Comparison of ENCODE assay signal across 9 cellular contexts in genomic region chr1:173202430-173203145, GRCh38. TPM values are rescaled to one million over a fixed set of nuclear protein-coding genes. Genes with fewer than 3 reads are reported as not detected.
DNase-seq lines count a peak whose midpoint lies in the region; ATAC-seq, FAIRE-seq and TF ChIP-seq lines count a peak whose summit lies in the region.
"Had no signal": no experiment of that assay in that cellular context is flagged by ENCODE, and none has a peak within 500 bp of the region (broad histone marks: within the 10 kb centered on the region; RNA-seq: fewer than 3 reads in every experiment).

No MANE protein-coding gene starts in this region.

- in situ Hi-C loops in GM23248 (cut with MboI): loop anchor here (10.0 kb wide), 2 partner anchors 378 to 458 kb away; no protein-coding TSS in a partner anchor

- FAIRE-seq in endometrium (lab: Jason Lieb, UNC): peak; percentile 39

- TF ChIP-seq CTCF in C4-2B (conservative IDR thresholded peaks at IDR 0.05): peak; percentile 73
- TF ChIP-seq CTCF in Peyer's patch (IDR thresholded peaks at IDR 0.05): peak in 5 of 6 experiments; percentile 64 to 91 (median 85)

- H3K9ac ChIP-seq in GM23248: no peak overlapping the region

- WGBS in GM23248 (ENCODE audit: low coverage in 1 of 2, low lambda C conversion rate in 2 of 2, missing lambda C conversion rate in 2 of 2), 2 experiments: 22 to 23% methylated on average over 5 of the region's 5 CpGs

- H3K36me3 ChIP-seq in GM23248 (ENCODE audit: low read depth) (no peaks in the 10 kb centered on the region), Peyer's patch (no peaks in the 10 kb centered on the region)
- H3K36me3 ChIP-seq: SJSA1 had no signal

- no peaks in the 10 kb centered on the region for H3K27me3 ChIP-seq in GM23248 (replicated peaks; ENCODE audit: insufficient read depth)
- no peaks in the 10 kb centered on the region for H3K27me3 ChIP-seq in Peyer's patch
- H3K27me3 ChIP-seq: SJSA1 had no signal

- no peaks in the 10 kb centered on the region for H3K9me2 ChIP-seq in GM23248 (ENCODE audit: insufficient read depth)

- no peaks in the 10 kb centered on the region; the same call in 1 of the 2 replicates for H3F3A ChIP-seq in GM23248 (ENCODE audit: insufficient read depth)

- DNase-seq in GM23248 (peak; percentile 86), Peyer's patch (no peak), mucosa of gallbladder (ENCODE audit: low spot score) (peak; percentile 62)

- H3K9me3 ChIP-seq in GM23248 (ENCODE audit: low read depth): no peaks in the 10 kb centered on the region
- H3K9me3 ChIP-seq in Peyer's patch: no peaks in the 10 kb centered on the region
- H3K9me3 ChIP-seq: SJSA1 had no signal

- H3K4me1 ChIP-seq in GM23248 (ENCODE audit: insufficient read depth) (peaks cover 39% of the 10 kb centered on the region), Peyer's patch (no peaks in the 10 kb centered on the region)
- H3K4me1 ChIP-seq: SJSA1 had no signal

- ATAC-seq in GM18519 (IDR thresholded peaks at IDR 0.05; ENCODE audit: low FRiP score, unreplicated experiment) (no peak), GM21360 (IDR thresholded peaks at IDR 0.05; ENCODE audit: unreplicated experiment) (no peak), GM18870 (IDR thresholded peaks at IDR 0.05; ENCODE audit: unreplicated experiment) (no peak)

- H2AFZ ChIP-seq in GM23248: no peak overlapping the region

- H3K27ac ChIP-seq in C4-2B (no peak overlapping the region), GM23248 (peak overlapping the region; percentile 30), Peyer's patch (no peak overlapping the region)
- H3K27ac ChIP-seq: SJSA1 had no signal

- H3K4me3 ChIP-seq in GM23248: no peak overlapping the region
- H3K4me3 ChIP-seq in Peyer's patch: no peak overlapping the region
- H3K4me3 ChIP-seq: SJSA1 had no signal

- H3K4me2 ChIP-seq in GM23248 (ENCODE audit: unreplicated experiment): no peak overlapping the region

- no peaks in the 10 kb centered on the region for H4K20me1 ChIP-seq in GM23248 (ENCODE audit: insufficient read depth)

- no peak for TF ChIP-seq POLR2A in Peyer's patch (IDR thresholded peaks at IDR 0.05)

- no peaks in the 10 kb centered on the region for H3K79me2 ChIP-seq in GM23248 (ENCODE audit: insufficient read depth)

RNA-seq across cellular contexts. Expression of gene TNFSF4, which starts 4.5 kb away (rescaled TPM):
- total RNA-seq in GM23248 (2014; rRNA removed; shearing (Covaris generic)): 4.8 and 6.2 TPM in 2 replicates
- polyA plus RNA-seq in GM23248 (2016; fragmentation: Nextera tagmentation; extraction: Ambion mirVana): 4.2 TPM in 2 replicates
- total RNA-seq in Peyer's patch (1 to 10 TPM in 1 of 4 donors, under 1 TPM in 1, not detected in 2; 0.70 to 2.5 TPM), mucosa of gallbladder (1.5 TPM)

Comparison
In these comparisons a context has a peak if more than half of its experiments do, and no peak if none do; other contexts are left out.
1. DNase-seq: peak in GM23248 (single experiment) and mucosa of gallbladder (single experiment); none in Peyer's patch (0 of 3).